30 cellular contexts compared by ENCODE assay signal in the genomic region with DNA sequence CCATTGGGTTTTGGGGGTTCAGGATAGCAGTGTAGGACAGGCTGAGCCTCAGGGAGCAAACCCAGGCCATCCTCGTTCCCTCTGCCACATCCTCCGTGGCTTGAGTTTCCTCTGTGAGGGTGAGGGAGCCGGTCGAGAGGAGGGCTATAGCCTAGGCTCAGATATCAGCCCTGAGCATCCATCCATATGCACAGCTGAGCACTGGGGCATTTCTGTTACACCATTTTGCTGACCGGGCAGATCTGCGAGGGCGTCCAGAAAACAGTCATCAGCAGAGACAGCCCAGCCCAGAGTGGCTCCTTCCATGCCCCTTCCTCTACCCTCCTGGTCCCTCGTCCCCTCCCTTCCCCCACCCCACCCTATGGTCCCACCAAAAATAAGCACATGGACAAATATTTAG. TPM values are rescaled to one million over a fixed set of nuclear protein-coding genes. Genes with fewer than 3 reads are reported as not detected.
A peak's percentile ranks its signal among the peaks of the same experiment; 100 is the strongest.
DNase-seq lines count a peak whose midpoint lies in the region; ATAC-seq, FAIRE-seq and TF ChIP-seq lines count a peak whose summit lies in the region.
"Had no signal": no experiment of that assay in that cellular context is flagged by ENCODE, and none has a peak within 500 bp of the region (broad histone marks: within the 10 kb centered on the region; RNA-seq: fewer than 3 reads in every experiment).

No MANE protein-coding gene starts in this region.

- peak; percentile 94 for DNase-seq in NCI-H510A treated with DMSO at 0.1 percent for 48 hours (lab: John Stamatoyannopoulos, UW)
- DNase-seq in K562 (ENCODE audit: extremely low read depth in 1 of 4, low spot score in 3 of 4) = no peak
- peak; percentile 70 for DNase-seq in left kidney (ENCODE audit: low read depth, low spot score)
- no peak for DNase-seq in trophoblast cell
- no peak for DNase-seq in COLO668 (lab: John Stamatoyannopoulos, UW; ENCODE audit: unreplicated experiment)
- no peak for DNase-seq in CD8-positive, alpha-beta memory T cell
- no peak for DNase-seq in DMS79 (lab: John Stamatoyannopoulos, UW)
- no peak for DNase-seq in stimulated activated CD4-positive, alpha-beta T cell treated with anti-CD3 and anti-CD28 coated beads, Interleukin-4, amount 100 ng/mL, for 4 hours
- DNase-seq: ACHN; CD4-positive, CD25-positive, alpha-beta regulatory T cell; COR-L47; DMS53; GM23248; HFFc6; Kasumi-1; MV-4-11; NCI-H1105; NCI-H1436 treated with DMSO at 0.1 percent for 48 hours; NCI-H187 treated with DMSO at 0.1 percent for 48 hours; NCI-H345; NCI-H524 treated with DMSO at 0.1 percent for 48 hours; NCI-H774; PC-3; Right ventricle myocardium superior had no signal

- peaks cover 3 to 17% of the 10 kb centered on the region in 2 experiments; a peak in 4 of 5 replicates for H3K4me1 ChIP-seq in K562 (replicated peaks in 1 of 2; ENCODE audit: control insufficient read depth in 2 of 2, insufficient read depth in 2 of 2, low read length in 2 of 2)
- H3K4me1 ChIP-seq in trophoblast cell (ENCODE audit: control insufficient read depth in 1 of 2, insufficient read depth in 2 of 2, low read length in 2 of 2) = peaks cover 27 to 33% of the 10 kb centered on the region in 2 experiments
- no peaks in the 10 kb centered on the region for H3K4me1 ChIP-seq in CD8-positive, alpha-beta memory T cell (ENCODE audit: insufficient read depth, low read length)
- H3K4me1 ChIP-seq: HAP-1 had no signal

- no peak overlapping the region for H3K27ac Mint-ChIP-seq in CD8-positive, alpha-beta memory T cell
- H3K27ac Mint-ChIP-seq: CD4-positive, CD25-positive, alpha-beta regulatory T cell; HFFc6 had no signal

- H3K27ac ChIP-seq in K562 (ENCODE audit: extremely low read depth, low read depth, low read length) (no peak overlapping the region), trophoblast cell (ENCODE audit: low read depth, low read length) (no peak overlapping the region)
- H3K27ac ChIP-seq in CD8-positive, alpha-beta memory T cell (ENCODE audit: low read depth, low read length) = no peak overlapping the region
- H3K27ac ChIP-seq: BLaER1, GM23248, HL-60, SJSA1 had no signal

- no peak overlapping the region for H3K4me2 ChIP-seq in K562 (ENCODE audit: insufficient read depth, low read length)
- no peak overlapping the region for H3K4me2 ChIP-seq in trophoblast cell (ENCODE audit: low read length)
- H3K4me2 ChIP-seq: BLaER1 had no signal

- H4K12ac ChIP-seq in trophoblast cell (ENCODE audit: low read depth, low read length) = no peak overlapping the region

- H2AFZ ChIP-seq in K562 (ENCODE audit: low read depth, low read length) (no peak overlapping the region), trophoblast cell (ENCODE audit: insufficient read depth, low read length, poor library complexity) (no peak overlapping the region)
- H2AFZ ChIP-seq: GM23248 had no signal

- no peaks in the 10 kb centered on the region for H3K9me3 Mint-ChIP-seq in CD8-positive, alpha-beta memory T cell
- H3K9me3 Mint-ChIP-seq: HFFc6 had no signal

- no peak for TF ChIP-seq CTCF in K562 (IDR thresholded peaks at IDR 0.05 in 2 of 3, conservative IDR thresholded peaks at IDR 0.05 in 1 of 3; ENCODE audit: insufficient read depth in 2 of 3, low read depth in 1 of 3, low read length in 3 of 3)

- in situ Hi-C loops in K562 (cut with MboI) = no loop called here

- no peak overlapping the region for H3K4me3 Mint-ChIP-seq in CD8-positive, alpha-beta memory T cell
- H3K4me3 Mint-ChIP-seq: CD4-positive, CD25-positive, alpha-beta regulatory T cell; HFFc6 had no signal

- peaks cover 14 to 82% of the 10 kb centered on the region in 2 experiments; a peak in 4 of 5 replicates for H3K27me3 ChIP-seq in K562 (ENCODE audit: control insufficient read depth in 2 of 2, insufficient read depth in 2 of 2, low read length in 2 of 2)
- no peaks in the 10 kb centered on the region for H3K27me3 ChIP-seq in trophoblast cell (ENCODE audit: insufficient read depth, low read length)
- H3K27me3 ChIP-seq in CD8-positive, alpha-beta memory T cell (ENCODE audit: insufficient read depth, low read length, poor library complexity, severe bottlenecking) = no peaks in the 10 kb centered on the region
- H3K27me3 ChIP-seq: BLaER1, SJSA1 had no signal

- CTCF ChIA-PET in K562 (lab: Yijun Ruan, JAX; ENCODE audit: low intra/inter-chr PET ratio) = no interaction called here
- CTCF ChIA-PET in CD8-positive, alpha-beta memory T cell (lab: Charles Lee) = no interaction called here

- H4K20me1 ChIP-seq in K562 (replicated peaks; ENCODE audit: control insufficient read depth, insufficient read depth, low read length) = peaks cover 21% of the 10 kb centered on the region
- H4K20me1 ChIP-seq: BLaER1 had no signal

- peak overlapping the region; percentile 2 for H3K18ac ChIP-seq in trophoblast cell (ENCODE audit: low read length)

- 1% methylated on average over 8 of the region's 8 CpGs for WGBS in K562 (ENCODE audit: insufficient coverage, low coverage, missing lambda C conversion rate)
- no CpG with 5 or more reads among the region's 8 CpGs for WGBS in trophoblast cell (ENCODE audit: extremely low coverage, insufficient coverage, insufficient read length)

- no peak for ATAC-seq in K562
- ATAC-seq: GM12878, PC-3 had no signal

- H3K9me3 ChIP-seq in K562 (replicated peaks; ENCODE audit: control insufficient read depth, insufficient read depth, low read depth, low read length) (no peaks in the 10 kb centered on the region), trophoblast cell (ENCODE audit: insufficient read depth, low read depth, low read length) (peaks cover 4% of the 10 kb centered on the region)
- no peaks in the 10 kb centered on the region for H3K9me3 ChIP-seq in CD8-positive, alpha-beta memory T cell (ENCODE audit: low read length)
- H3K9me3 ChIP-seq: BLaER1, HAP-1, SJSA1 had no signal

- TF ChIP-seq RAD21 in K562 (CRISPR knock-in tag; conservative IDR thresholded peaks at IDR 0.05 in 1 of 2, IDR thresholded peaks at IDR 0.05 in 1 of 2) = no peak

- H3K4ac ChIP-seq in trophoblast cell (ENCODE audit: low read depth, low read length) = no peak overlapping the region

- H3K9me1 ChIP-seq in K562 (ENCODE audit: control insufficient read depth, insufficient read depth, low read length) = no peaks in the 10 kb centered on the region

- H3K9ac ChIP-seq in K562 (ENCODE audit: insufficient read depth in 1 of 2, low read depth in 2 of 2, low read length in 2 of 2) = no peak overlapping the region
- H3K9ac ChIP-seq in trophoblast cell (ENCODE audit: low read length) = no peak overlapping the region
- H3K9ac ChIP-seq: BLaER1, GM23248 had no signal

- FAIRE-seq in K562 (lab: Jason Lieb, UNC) = no peak
- FAIRE-seq: G401.6, GM12878 had no signal

- POLR2A ChIA-PET in K562 (lab: Yijun Ruan, JAX) = interaction anchor here (0.6 kb wide), 2 partner anchors 49 to 928 kb away, joined by 3 read pairs; no protein-coding TSS in a partner anchor
- POLR2A ChIA-PET in CD8-positive, alpha-beta memory T cell (lab: Charles Lee) = no interaction called here

- H3K4me3 ChIP-seq in K562 (no peak overlapping the region), trophoblast cell (ENCODE audit: low read depth, low read length) (no peak overlapping the region)
- H3K4me3 ChIP-seq in CD8-positive, alpha-beta memory T cell (ENCODE audit: low read length) = no peak overlapping the region
- H3K4me3 ChIP-seq: BLaER1, GM12878, GM23248, HAP-1, SJSA1 had no signal

- H3K23ac ChIP-seq in trophoblast cell (ENCODE audit: low read length) = no peak overlapping the region

- no peak overlapping the region for H2BK120ac ChIP-seq in trophoblast cell (ENCODE audit: insufficient read depth, low read length, poor library complexity)

- no peaks in the 10 kb centered on the region for H3K36me3 ChIP-seq in K562 (ENCODE audit: control insufficient read depth, insufficient read depth, low read length)
- peaks cover 74 to 88% of the 10 kb centered on the region in 2 experiments for H3K36me3 ChIP-seq in trophoblast cell (ENCODE audit: control insufficient read depth in 1 of 2, insufficient read depth in 2 of 2, low read length in 2 of 2)
- H3K36me3 ChIP-seq in CD8-positive, alpha-beta memory T cell (ENCODE audit: insufficient read depth, low read length) = no peaks in the 10 kb centered on the region

- no peak overlapping the region for H4K8ac ChIP-seq in trophoblast cell (ENCODE audit: low read depth, low read length)

- no peak for TF ChIP-seq POLR2A in K562 (conservative IDR thresholded peaks at IDR 0.05)

- no peak overlapping the region for H4K91ac ChIP-seq in trophoblast cell (ENCODE audit: low read depth, low read length)

- no peak overlapping the region for H2AK5ac ChIP-seq in trophoblast cell (ENCODE audit: low read length)

- BruUV-seq in K562 (replicated peaks; lab: Mats Ljungman, UMichigan) = no TSS peak

- peaks cover 0 to 14% (median 2%) of the 10 kb centered on the region in 3 donors for H3K4me1 Mint-ChIP-seq in CD8-positive, alpha-beta memory T cell

- no peaks in the 10 kb centered on the region for H3K36me3 Mint-ChIP-seq in CD8-positive, alpha-beta memory T cell
- H3K36me3 Mint-ChIP-seq: CD4-positive, CD25-positive, alpha-beta regulatory T cell had no signal

- no peak for TF ChIP-seq EP300 in K562 (IDR thresholded peaks at IDR 0.05; ENCODE audit: low read length)

- H2BK5ac ChIP-seq in trophoblast cell (ENCODE audit: low read depth, low read length, poor library complexity) = no peak overlapping the region

- H2BK12ac ChIP-seq in trophoblast cell (ENCODE audit: low read length) = no peak overlapping the region

- H3K79me1 ChIP-seq in trophoblast cell (ENCODE audit: low read length) = peaks cover 13% of the 10 kb centered on the region

- intact Hi-C loops in K562 (cut with micrococcal nuclease) = no loop called here

- no peaks in the 10 kb centered on the region for H3K79me2 ChIP-seq in K562 (ENCODE audit: control insufficient read depth, insufficient read depth, low read length)
- peaks cover 5% of the 10 kb centered on the region for H3K79me2 ChIP-seq in trophoblast cell (ENCODE audit: control insufficient read depth, insufficient read depth, low read length, poor library complexity)

- no peaks in the 10 kb centered on the region for H3K27me3 Mint-ChIP-seq in CD8-positive, alpha-beta memory T cell
- H3K27me3 Mint-ChIP-seq: CD4-positive, CD25-positive, alpha-beta regulatory T cell had no signal

- no peak overlapping the region for H3K14ac ChIP-seq in trophoblast cell (ENCODE audit: low read length)

RNA-seq across cellular contexts. Expression of a gene that starts 53.5 kb away (rescaled TPM):
- 17.5 and 46.4 TPM in 2 replicates for total RNA-seq in K562 (2011; cell fraction: chromatin; rRNA removed; ENCODE audit: low replicate concordance)
- 18.8 and 22.8 TPM in 2 replicates for total RNA-seq in K562 (2011; cell fraction: nucleolus; rRNA removed)
- 14.9 and 27.1 TPM in 2 replicates for total RNA-seq in K562 (2011; cell fraction: nucleoplasm; rRNA removed)
- total RNA-seq in K562 (2014; rRNA removed) = 1.1 and 1.5 TPM in 2 replicates
- total RNA-seq in K562 (2014; rRNA removed; fragmentation: Illumina TruSeq; extraction: Trizol) = 0.41 and 1.1 TPM in 2 replicates
- total RNA-seq in K562 (2015; rRNA removed; fragmentation: Illumina TruSeq; extraction: Trizol) = 0.08 and 0.51 TPM in 2 replicates
- 3.3 and 4.2 TPM in 2 replicates for total RNA-seq in K562 (2021)
- 4.3 and 12.0 TPM in 2 replicates for polyA plus RNA-seq in K562 (2011; rRNA removed)
- polyA plus RNA-seq in K562 (2011; cell fraction: cytosol; rRNA removed) = 5.1 and 6.0 TPM in 2 replicates
- polyA plus RNA-seq in K562 (2011; cell fraction: nucleus; rRNA removed) = 13.9 and 24.1 TPM in 2 replicates
- 0.86 and 1.5 TPM in 2 replicates for polyA plus RNA-seq in K562 (2012)
- polyA plus RNA-seq in K562 (2014; fragmentation: Illumina TruSeq; extraction: Trizol) = 1.1 and 1.4 TPM in 2 replicates
- under 1 TPM; 0.13 to 0.20 TPM for polyA plus RNA-seq in K562 (2014; fragmentation: Nextera tagmentation; extraction: Ambion mirVana)
- polyA plus RNA-seq in K562 (2014; rRNA removed) = 0.90 and 1.2 TPM in 2 replicates
- polyA minus RNA-seq in K562 (2011; rRNA and poly(A)+ RNA removed) = 8.6 and 12.7 TPM in 2 replicates
- 5.7 and 22.0 TPM in 2 replicates for polyA minus RNA-seq in K562 (2011; cell fraction: cytosol; rRNA and poly(A)+ RNA removed)
- 5.0 and 8.4 TPM in 2 replicates for polyA minus RNA-seq in K562 (2011; cell fraction: nucleus; rRNA and poly(A)+ RNA removed)
- 205 TPM in 2 replicates for polyA plus RNA-seq in trophoblast cell (2013)
- under 1 TPM; 0.39 to 0.47 TPM for total RNA-seq in CD8-positive, alpha-beta memory T cell
- polyA plus RNA-seq in CD8-positive, alpha-beta memory T cell = not detected
- polyA plus RNA-seq: CD4-positive, CD25-positive, alpha-beta regulatory T cell had no signal

Comparison
In these comparisons a context has a peak if more than half of its experiments do, and no peak if none do; other contexts are left out.
1. DNase-seq: peak in NCI-H510A treated with DMSO at 0.1 percent for 48 hours (single experiment) and left kidney (single experiment); none in K562 (0 of 4), trophoblast cell (0 of 2), COLO668 (single experiment), CD8-positive, alpha-beta memory T cell (0 of 5), DMS79 (single experiment) and stimulated activated CD4-positive, alpha-beta T cell treated with anti-CD3 and anti-CD28 coated beads, Interleukin-4, amount 100 ng/mL, for 4 hours (0 of 2).